Comparison of ENCODE assay signal across 18 cellular contexts in genomic region chr19:1845642-1846041, GRCh38. TPM values are rescaled to one million over a fixed set of nuclear protein-coding genes. Genes with fewer than 3 reads are reported as not detected.
DNase-seq lines count a peak whose midpoint lies in the region; ATAC-seq and TF ChIP-seq lines count a peak whose summit lies in the region.
"Had no signal": no experiment of that assay in that cellular context is flagged by ENCODE, and none has a peak within 500 bp of the region (broad histone marks: within the 10 kb centered on the region; RNA-seq: fewer than 3 reads in every experiment).

No MANE protein-coding gene starts in this region.

- intact Hi-C loops in lower lobe of right lung (cut with DNase I) (no loop called here), spleen (cut with DNase I; ENCODE audit: low total_unique reads) (no loop called here), tibial artery (cut with DNase I; ENCODE audit: low total_unique reads) (no loop called here)

- no peak overlapping the region for H3K27ac ChIP-seq in lower lobe of right lung
- H3K27ac ChIP-seq in spleen, result peak overlapping the region in 6 of 8 donors; percentile 13 to 100 (median 99)
- no peak overlapping the region for H3K27ac ChIP-seq in tibial artery
- H3K27ac ChIP-seq: coronary artery, uterus had no signal

- no peak for ATAC-seq in activated T-helper 17 cell treated with anti-CD3 and anti-CD28 coated beads, Interleukin-2, amount 50 U/mL, for 72 hours (replicated peaks)
- ATAC-seq in lower lobe of right lung, result no peak
- ATAC-seq: mucosa of descending colon; stimulated activated naive CD8-positive, alpha-beta T cell treated with anti-CD3 and anti-CD28 coated beads, Interleukin-15, amount 100 ng/mL, for 72 hours had no signal

- no peaks in the 10 kb centered on the region for H3K9me3 Mint-ChIP-seq in activated naive CD8-positive, alpha-beta T cell (ENCODE audit: low read depth)
- H3K9me3 Mint-ChIP-seq in activated naive CD8-positive, alpha-beta T cell treated with anti-CD3 and anti-CD28 coated beads for 36 hours, result no peaks in the 10 kb centered on the region
- H3K9me3 Mint-ChIP-seq in activated T-helper 17 cell treated with anti-CD3 and anti-CD28 coated beads, Interleukin-2, amount 50 U/mL, for 72 hours, result no peaks in the 10 kb centered on the region
- H3K9me3 Mint-ChIP-seq: activated B cell treated with CpG ODN at 0.5 μM for 24 hours; stimulated activated naive CD8-positive, alpha-beta T cell treated with anti-CD3 and anti-CD28 coated beads, Interleukin-15, amount 100 ng/mL, for 72 hours had no signal

- H3K4me3 ChIP-seq in lower lobe of right lung (peak overlapping the region; percentile 90), spleen (peak overlapping the region in 3 of 8 donors; percentile 9 to 100 (median 95)), tibial artery (no peak overlapping the region)
- H3K4me3 ChIP-seq: mucosa of descending colon, uterus had no signal

- no peak for TF ChIP-seq CTCF in lower lobe of right lung (IDR thresholded peaks at IDR 0.05)
- no peak for TF ChIP-seq CTCF in spleen (IDR thresholded peaks at IDR 0.05 in 8 of 11, conservative IDR thresholded peaks at IDR 0.05 in 3 of 11)
- no peak for TF ChIP-seq CTCF in tibial artery (IDR thresholded peaks at IDR 0.05)

- H3K36me3 ChIP-seq in lower lobe of right lung (peaks cover 11% of the 10 kb centered on the region), spleen (peaks cover 0 to 52% (median 5%) of the 10 kb centered on the region in 6 donors), tibial artery (peaks cover 0 to 4% (median 0%) of the 10 kb centered on the region in 3 donors)
- H3K36me3 ChIP-seq: uterus had no signal

- H3K4me1 Mint-ChIP-seq in activated naive CD8-positive, alpha-beta T cell (ENCODE audit: low read depth), result peaks cover 61% of the 10 kb centered on the region
- H3K4me1 Mint-ChIP-seq in activated naive CD8-positive, alpha-beta T cell treated with anti-CD3 and anti-CD28 coated beads for 36 hours, result peaks cover 41% of the 10 kb centered on the region
- H3K4me1 Mint-ChIP-seq in activated T-helper 17 cell treated with anti-CD3 and anti-CD28 coated beads, Interleukin-2, amount 50 U/mL, for 72 hours, result peaks cover 15% of the 10 kb centered on the region

- H3K9me3 ChIP-seq in lower lobe of right lung (no peaks in the 10 kb centered on the region), spleen (no peaks in the 10 kb centered on the region), tibial artery (no peaks in the 10 kb centered on the region)
- H3K9me3 ChIP-seq: mucosa of descending colon, uterus had no signal

- H3K27ac Mint-ChIP-seq in activated naive CD8-positive, alpha-beta T cell, result peak overlapping the region; percentile 54
- no peak overlapping the region for H3K27ac Mint-ChIP-seq in activated naive CD8-positive, alpha-beta T cell treated with anti-CD3 and anti-CD28 coated beads for 36 hours
- peak overlapping the region; percentile 78 for H3K27ac Mint-ChIP-seq in activated T-helper 17 cell treated with anti-CD3 and anti-CD28 coated beads, Interleukin-2, amount 50 U/mL, for 72 hours

- H3K27me3 Mint-ChIP-seq in activated naive CD8-positive, alpha-beta T cell, result no peaks in the 10 kb centered on the region
- H3K27me3 Mint-ChIP-seq in activated naive CD8-positive, alpha-beta T cell treated with anti-CD3 and anti-CD28 coated beads for 36 hours, result no peaks in the 10 kb centered on the region
- no peaks in the 10 kb centered on the region for H3K27me3 Mint-ChIP-seq in activated T-helper 17 cell treated with anti-CD3 and anti-CD28 coated beads, Interleukin-2, amount 50 U/mL, for 72 hours
- H3K27me3 Mint-ChIP-seq: activated B cell treated with CpG ODN at 0.5 μM for 24 hours; stimulated activated naive CD8-positive, alpha-beta T cell treated with anti-CD3 and anti-CD28 coated beads, Interleukin-15, amount 100 ng/mL, for 72 hours had no signal

- no peaks in the 10 kb centered on the region for H3K36me3 Mint-ChIP-seq in activated naive CD8-positive, alpha-beta T cell
- H3K36me3 Mint-ChIP-seq in activated naive CD8-positive, alpha-beta T cell treated with anti-CD3 and anti-CD28 coated beads for 36 hours, result peaks cover 9% of the 10 kb centered on the region
- H3K36me3 Mint-ChIP-seq in activated T-helper 17 cell treated with anti-CD3 and anti-CD28 coated beads, Interleukin-2, amount 50 U/mL, for 72 hours (ENCODE audit: low read depth), result peaks cover 29% of the 10 kb centered on the region

- H3K27me3 ChIP-seq in lower lobe of right lung (ENCODE audit: low read depth), result no peaks in the 10 kb centered on the region
- no peaks in the 10 kb centered on the region for H3K27me3 ChIP-seq in spleen (replicated peaks in 1 of 7)
- no peaks in the 10 kb centered on the region for H3K27me3 ChIP-seq in tibial artery
- H3K27me3 ChIP-seq: uterus had no signal

- WGBS in spleen, 5 donors, result 71 to 85% (median 77%) methylated on average over 10 to 11 of the region's 11 CpGs

- DNase-seq in activated naive CD8-positive, alpha-beta T cell treated with anti-CD3 and anti-CD28 coated beads for 36 hours, result no peak
- DNase-seq in lower lobe of right lung (no peak), spleen (peak; percentile 74), tibial artery (no peak), NCI-H774 (lab: John Stamatoyannopoulos, UW) (no peak)
- no peak for DNase-seq in stimulated activated CD4-positive, alpha-beta T cell treated with anti-CD3 and anti-CD28 coated beads, Interleukin-15, amount 100 ng/mL, for 24 hours
- DNase-seq: activated B cell treated with CpG ODN at 0.5 μM for 24 hours; activated CD8-positive, alpha-beta memory T cell treated with anti-CD3 and anti-CD28 coated beads, Interleukin-2, amount 50 U/mL, for 4 hours; amygdala; erythroblast; NCI-H1092; NCI-H2171; stimulated activated naive CD8-positive, alpha-beta T cell treated with anti-CD3 and anti-CD28 coated beads, Interleukin-15, amount 100 ng/mL, for 72 hours; uterus had no signal

- H3K4me1 ChIP-seq in lower lobe of right lung, result peaks cover 69% of the 10 kb centered on the region
- peaks cover 52 to 92% (median 80%) of the 10 kb centered on the region in 6 donors for H3K4me1 ChIP-seq in spleen
- peaks cover 0 to 69% (median 56%) of the 10 kb centered on the region in 4 donors for H3K4me1 ChIP-seq in tibial artery

- H3K4me3 Mint-ChIP-seq in activated naive CD8-positive, alpha-beta T cell, result peak overlapping the region; percentile 93
- H3K4me3 Mint-ChIP-seq in activated naive CD8-positive, alpha-beta T cell treated with anti-CD3 and anti-CD28 coated beads for 36 hours, result no peak overlapping the region
- peak overlapping the region; percentile 84 for H3K4me3 Mint-ChIP-seq in activated T-helper 17 cell treated with anti-CD3 and anti-CD28 coated beads, Interleukin-2, amount 50 U/mL, for 72 hours

- no peak for TF ChIP-seq POLR2A in spleen (IDR thresholded peaks at IDR 0.05)

RNA-seq across cellular contexts. Expression of gene REXO1, which starts 2.6 kb away (rescaled TPM):
- total RNA-seq in activated naive CD8-positive, alpha-beta T cell treated with anti-CD3 and anti-CD28 coated beads for 36 hours, result 10 to 100 TPM; 53.1 to 54.2 TPM
- 10 to 100 TPM; 39.7 to 50.0 TPM for total RNA-seq in activated T-helper 17 cell treated with anti-CD3 and anti-CD28 coated beads, Interleukin-2, amount 50 U/mL, for 72 hours
- 29.1 TPM for total RNA-seq in lower lobe of right lung
- 10 to 100 TPM; 35.7 to 88.1 (median 59.2) TPM for total RNA-seq in spleen
- polyA plus RNA-seq in spleen, result 10 to 100 TPM; 13.4 to 52.3 (median 27.4) TPM

RNA-seq across cellular contexts. Expression of gene KLF16, which starts 17.7 kb away (rescaled TPM):
- total RNA-seq in activated naive CD8-positive, alpha-beta T cell treated with anti-CD3 and anti-CD28 coated beads for 36 hours, result 10 to 100 TPM; 37.9 to 39.0 TPM
- 10 to 100 TPM; 16.3 to 32.9 TPM for total RNA-seq in activated T-helper 17 cell treated with anti-CD3 and anti-CD28 coated beads, Interleukin-2, amount 50 U/mL, for 72 hours
- total RNA-seq in lower lobe of right lung (22.2 TPM), spleen (10 to 100 TPM; 12.9 to 39.0 (median 29.5) TPM)
- 10 to 100 TPM in 1 of 3 donors, 1 to 10 TPM in 2; 7.1 to 19.5 (median 8.1) TPM for polyA plus RNA-seq in spleen

RNA-seq across cellular contexts. Expression of gene ATP8B3, which starts 33.6 kb away (rescaled TPM):
- total RNA-seq in activated naive CD8-positive, alpha-beta T cell treated with anti-CD3 and anti-CD28 coated beads for 36 hours, result 1 to 10 TPM; 2.3 to 2.7 TPM
- total RNA-seq in activated T-helper 17 cell treated with anti-CD3 and anti-CD28 coated beads, Interleukin-2, amount 50 U/mL, for 72 hours, result 10 to 100 TPM; 10.1 to 44.8 TPM
- total RNA-seq in lower lobe of right lung (2.1 TPM), spleen (10 to 100 TPM in 1 of 7 donors, 1 to 10 TPM in 6; 5.4 to 10.1 (median 7.3) TPM)
- polyA plus RNA-seq in spleen, result 1 to 10 TPM; 1.9 to 3.9 (median 2.3) TPM

RNA-seq across cellular contexts. Expression of gene ABHD17A, which starts 39.7 kb away (rescaled TPM):
- total RNA-seq in activated naive CD8-positive, alpha-beta T cell treated with anti-CD3 and anti-CD28 coated beads for 36 hours, result 100 to 1,000 TPM in 1 of 2 experiments, 10 to 100 TPM in 1; 98.7 to 106 TPM
- 100 to 1,000 TPM in 1 of 2 donors, 10 to 100 TPM in 1; 84.4 to 109 TPM for total RNA-seq in activated T-helper 17 cell treated with anti-CD3 and anti-CD28 coated beads, Interleukin-2, amount 50 U/mL, for 72 hours
- total RNA-seq in lower lobe of right lung (76.4 TPM), spleen (100 to 1,000 TPM in 2 of 7 donors, 10 to 100 TPM in 5; 73.4 to 104 (median 83.0) TPM)
- polyA plus RNA-seq in spleen, result 100 to 1,000 TPM in 1 of 3 donors, 10 to 100 TPM in 2; 80.4 to 107 (median 88.1) TPM

RNA-seq across cellular contexts. Expression of gene ADAT3, which starts 59.6 kb away (rescaled TPM):
- 1 to 10 TPM; 5.7 to 5.9 TPM for total RNA-seq in activated naive CD8-positive, alpha-beta T cell treated with anti-CD3 and anti-CD28 coated beads for 36 hours
- total RNA-seq in activated T-helper 17 cell treated with anti-CD3 and anti-CD28 coated beads, Interleukin-2, amount 50 U/mL, for 72 hours, result 10 to 100 TPM; 11.6 to 12.2 TPM
- total RNA-seq in lower lobe of right lung, result 6.2 TPM
- 10 to 100 TPM in 2 of 7 donors, 1 to 10 TPM in 5; 6.4 to 11.0 (median 8.3) TPM for total RNA-seq in spleen
- polyA plus RNA-seq in spleen, result 1 to 10 TPM; 3.2 to 9.4 (median 4.0) TPM

Comparison
In these comparisons a context has a peak if more than half of its experiments do, and no peak if none do; other contexts are left out.
1. H3K27ac ChIP-seq: peak in spleen (6 of 8); none in lower lobe of right lung (single experiment) and tibial artery (0 of 2).